In the genomic region with DNA sequence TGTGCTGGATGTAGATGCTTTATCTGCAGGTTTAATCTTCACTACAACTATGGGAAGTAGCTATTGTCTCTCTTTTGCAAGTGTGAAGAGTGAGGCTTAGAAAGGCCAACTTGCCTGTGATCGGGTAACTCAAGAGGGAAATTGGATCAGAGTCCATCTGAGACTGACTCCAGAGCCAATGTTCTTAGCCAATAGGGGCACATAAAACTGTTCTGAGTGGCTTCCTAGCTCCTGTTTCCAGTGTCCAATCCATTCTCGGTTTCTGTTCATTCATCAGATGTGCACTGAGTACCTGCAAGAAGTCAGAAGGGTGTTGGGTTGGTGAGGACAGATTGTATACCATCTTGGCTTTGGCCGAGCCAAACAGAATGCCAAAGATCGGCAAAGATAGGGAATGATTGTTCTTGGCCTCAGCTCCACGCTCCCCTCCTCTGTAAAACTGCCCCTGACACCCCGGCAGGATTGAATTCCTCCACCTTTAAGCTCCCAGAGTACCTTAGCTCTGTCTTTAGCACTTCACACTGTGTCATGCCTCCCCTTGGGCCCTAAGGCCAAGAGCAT, we compare ENCODE assay signal across 1 cellular context.
TF ChIP-seq lines count a peak whose summit lies in the region.

No MANE protein-coding gene starts in this region.

TF ChIP-seq in SK-N-SH, 30 proteins besides CTCF, POLR2A, EP300 and RAD21 (continued from another document):
- TF ChIP-seq, protein P1, sequence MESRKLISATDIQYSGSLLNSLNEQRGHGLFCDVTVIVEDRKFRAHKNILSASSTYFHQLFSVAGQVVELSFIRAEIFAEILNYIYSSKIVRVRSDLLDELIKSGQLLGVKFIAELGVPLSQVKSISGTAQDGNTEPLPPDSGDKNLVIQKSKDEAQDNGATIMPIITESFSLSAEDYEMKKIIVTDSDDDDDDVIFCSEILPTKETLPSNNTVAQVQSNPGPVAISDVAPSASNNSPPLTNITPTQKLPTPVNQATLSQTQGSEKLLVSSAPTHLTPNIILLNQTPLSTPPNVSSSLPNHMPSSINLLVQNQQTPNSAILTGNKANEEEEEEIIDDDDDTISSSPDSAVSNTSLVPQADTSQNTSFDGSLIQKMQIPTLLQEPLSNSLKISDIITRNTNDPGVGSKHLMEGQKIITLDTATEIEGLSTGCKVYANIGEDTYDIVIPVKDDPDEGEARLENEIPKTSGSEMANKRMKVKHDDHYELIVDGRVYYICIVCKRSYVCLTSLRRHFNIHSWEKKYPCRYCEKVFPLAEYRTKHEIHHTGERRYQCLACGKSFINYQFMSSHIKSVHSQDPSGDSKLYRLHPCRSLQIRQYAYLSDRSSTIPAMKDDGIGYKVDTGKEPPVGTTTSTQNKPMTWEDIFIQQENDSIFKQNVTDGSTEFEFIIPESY (IDR thresholded peaks at IDR 0.05; ENCODE audit: borderline replicate concordance, low read depth), result no peak
- TF ChIP-seq YY1 (IDR thresholded peaks at IDR 0.05; ENCODE audit: low read depth) (no peak), MXI1 (IDR thresholded peaks at IDR 0.05; ENCODE audit: low read depth, low read length) (no peak), TCF12 (IDR thresholded peaks at IDR 0.05) (no peak)
TF ChIP-seq in SK-N-SH: peak in this region for 0.
